Comparison of ENCODE assay signal across 12 cellular contexts in the genomic region with DNA sequence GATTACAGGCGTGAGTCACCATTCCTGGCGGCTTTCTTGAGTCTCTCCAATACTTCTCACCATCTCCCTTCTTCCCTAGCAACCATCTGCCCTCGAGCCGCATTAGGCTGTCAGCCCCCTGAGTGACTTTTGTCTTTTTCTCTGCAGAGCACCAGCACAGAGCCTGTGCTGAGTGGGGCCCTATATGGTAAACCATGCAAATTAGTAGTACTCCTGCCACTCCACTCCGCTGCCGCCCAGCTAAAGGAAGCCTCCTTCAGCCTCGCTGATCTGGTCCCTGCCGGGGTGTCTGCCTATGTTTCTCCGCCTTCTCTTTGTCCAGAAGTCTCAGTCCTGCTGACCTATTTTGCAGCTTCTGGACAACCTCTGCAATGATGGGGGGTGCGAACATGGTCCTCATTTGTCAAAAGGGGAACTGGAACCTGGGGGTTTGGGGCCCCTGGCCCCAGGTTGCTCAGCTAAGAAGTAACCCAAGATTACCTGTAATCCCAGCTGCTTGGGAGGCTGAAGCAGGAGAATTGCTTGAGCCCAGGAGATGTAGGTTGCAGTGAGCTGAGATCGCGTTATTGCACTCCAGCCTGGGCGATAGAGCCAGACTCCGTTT. TPM values are rescaled to one million over a fixed set of nuclear protein-coding genes. Genes with fewer than 3 reads are reported as not detected.
"Had no signal": no experiment of that assay in that cellular context is flagged by ENCODE, and none has a peak within 500 bp of the region (broad histone marks: within the 10 kb centered on the region; RNA-seq: fewer than 3 reads in every experiment).

No MANE protein-coding gene starts in this region.

RNA-seq across cellular contexts. Expression of a gene that starts 2.4 kb away (rescaled TPM):
- total RNA-seq: SJSA1 had no signal

RNA-seq across cellular contexts. Expression of a gene that starts 54.3 kb away (rescaled TPM):
- total RNA-seq: activated CD4-positive, alpha-beta T cell treated with anti-CD3 and anti-CD28 coated beads, Interleukin-2, amount 10 ng/mL, durations not matched to agents 24 days and 14 days; activated CD8-positive, alpha-beta memory T cell treated with anti-CD3 and anti-CD28 coated beads for 36 hours; activated T-cell treated with anti-CD3 and anti-CD28 coated beads, Interleukin-2, amount 50 U/mL, for 72 hours; activated T-helper 2 cell treated with anti-CD3 and anti-CD28 coated beads, Interferon-gamma antibody, Interleukin-2, Interleukin-4, amounts not matched to agents 10 μg/mL and 5 μg/mL and 100 μg/mL, durations not matched to agents 14 hours and 24 hours and 36 hours; aorta; cerebellum; MCF 10A; NCI-H460; OCI-LY7; SJSA1; T-helper 1 cell treated with Interleukin-12 subunit alpha and Interleukin-12 subunit beta and Interleukin-4 antibody, amounts not matched to agents 30 ng/mL and 1 ng/mL, for 36 hours; WTC11 had no signal
- polyA plus RNA-seq: aorta had no signal

RNA-seq across cellular contexts. Expression of a gene that starts 54.3 kb away (rescaled TPM):
- total RNA-seq: activated CD4-positive, alpha-beta T cell treated with anti-CD3 and anti-CD28 coated beads, Interleukin-2, amount 10 ng/mL, durations not matched to agents 24 days and 14 days; activated CD8-positive, alpha-beta memory T cell treated with anti-CD3 and anti-CD28 coated beads for 36 hours; activated T-cell treated with anti-CD3 and anti-CD28 coated beads, Interleukin-2, amount 50 U/mL, for 72 hours; activated T-helper 2 cell treated with anti-CD3 and anti-CD28 coated beads, Interferon-gamma antibody, Interleukin-2, Interleukin-4, amounts not matched to agents 10 μg/mL and 5 μg/mL and 100 μg/mL, durations not matched to agents 14 hours and 24 hours and 36 hours; aorta; cerebellum; MCF 10A; NCI-H460; OCI-LY7; SJSA1; T-helper 1 cell treated with Interleukin-12 subunit alpha and Interleukin-12 subunit beta and Interleukin-4 antibody, amounts not matched to agents 30 ng/mL and 1 ng/mL, for 36 hours; WTC11 had no signal
